ENCODE assay signal across 9 cellular contexts in the genomic region with DNA sequence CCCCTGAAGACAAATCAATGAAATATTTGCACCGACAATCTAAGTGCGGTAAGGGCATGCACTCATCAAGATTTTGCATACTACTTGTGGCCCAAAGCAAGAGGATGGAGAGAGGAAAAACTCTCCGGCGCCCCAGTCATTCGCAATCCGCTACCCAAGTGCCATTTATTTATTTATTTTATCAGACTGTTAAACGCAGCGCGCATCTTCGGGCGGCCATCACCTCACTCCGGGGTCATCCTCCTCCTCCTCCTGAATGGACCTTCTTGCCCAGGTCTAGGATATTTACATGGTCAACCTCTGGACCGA. TPM values are rescaled to one million over a fixed set of nuclear protein-coding genes. Genes with fewer than 3 reads are reported as not detected.
DNase-seq lines count a peak whose midpoint lies in the region; ATAC-seq and TF ChIP-seq lines count a peak whose summit lies in the region.
"Had no signal": no experiment of that assay in that cellular context is flagged by ENCODE, and none has a peak within 500 bp of the region (broad histone marks: within the 10 kb centered on the region; RNA-seq: fewer than 3 reads in every experiment).

No MANE protein-coding gene starts in this region.

- peak overlapping the region in 1 of 5 donors; percentile 62 for H3K27ac ChIP-seq in adrenal gland
- H3K27ac ChIP-seq in CD8-positive, alpha-beta memory T cell (ENCODE audit: low read depth, low read length), result no peak overlapping the region
- H3K27ac ChIP-seq in foreskin keratinocyte, result no peak overlapping the region

- peak overlapping the region in 2 of 7 donors; percentile 57 to 79 for H3K4me3 Mint-ChIP-seq in CD8-positive, alpha-beta memory T cell
- H3K4me3 Mint-ChIP-seq: CD4-positive, CD25-positive, alpha-beta regulatory T cell had no signal

- peaks cover 0 to 4% (median 0%) of the 10 kb centered on the region in 3 donors for H3K36me3 Mint-ChIP-seq in CD8-positive, alpha-beta memory T cell

- CTCF ChIA-PET in CD8-positive, alpha-beta memory T cell (lab: Charles Lee), result no interaction called here

- H3K4me1 ChIP-seq in adrenal gland (replicated peaks in 1 of 2) (no peaks in the 10 kb centered on the region), foreskin keratinocyte (no peaks in the 10 kb centered on the region)
- H3K4me1 ChIP-seq in CD8-positive, alpha-beta memory T cell (ENCODE audit: insufficient read depth, low read length), result no peaks in the 10 kb centered on the region

- DNase-seq in NCI-H1105 treated with DMSO at 0.1 percent for 48 hours (lab: John Stamatoyannopoulos, UW) (peak; percentile 42), NCI-H1105 (lab: John Stamatoyannopoulos, UW) (no peak), adrenal gland (peak in 4 of 7 donors; percentile 7 to 53 (median 16)), inferior parietal cortex (ENCODE audit: extremely low spot score) (peak; percentile 57), superior temporal gyrus (ENCODE audit: extremely low spot score) (peak; percentile 64), NOMO-1 treated with DMSO at 0.1 percent for 48 hours (lab: John Stamatoyannopoulos, UW; ENCODE audit: unreplicated experiment) (no peak), foreskin keratinocyte (no peak)
- no peak for DNase-seq in CD8-positive, alpha-beta memory T cell
- DNase-seq: CD4-positive, CD25-positive, alpha-beta regulatory T cell had no signal

- no peak for ATAC-seq in foreskin keratinocyte

- no peaks in the 10 kb centered on the region for H3K9me3 ChIP-seq in adrenal gland (replicated peaks in 1 of 3)
- no peaks in the 10 kb centered on the region for H3K9me3 ChIP-seq in CD8-positive, alpha-beta memory T cell (ENCODE audit: low read length)

- H3K27me3 Mint-ChIP-seq in CD8-positive, alpha-beta memory T cell, result peaks cover 10 to 11% of the 10 kb centered on the region in 2 donors

- H3K9me3 Mint-ChIP-seq in CD8-positive, alpha-beta memory T cell, result peaks cover 6 to 30% (median 23%) of the 10 kb centered on the region in 5 donors

- H3K36me3 ChIP-seq in adrenal gland (replicated peaks in 1 of 2), result no peaks in the 10 kb centered on the region
- no peaks in the 10 kb centered on the region for H3K36me3 ChIP-seq in CD8-positive, alpha-beta memory T cell (ENCODE audit: insufficient read depth, low read length)

- peak overlapping the region in 2 of 4 donors; percentile 54 to 58 for H3K4me3 ChIP-seq in adrenal gland
- no peak overlapping the region for H3K4me3 ChIP-seq in CD8-positive, alpha-beta memory T cell (ENCODE audit: low read length)

- intact Hi-C loops in adrenal gland (cut with DNase I), result no loop called here

- 1 to 4% (median 3%) methylated on average over 13 of the region's 13 CpGs for WGBS in adrenal gland, 4 donors

- POLR2A ChIA-PET in CD8-positive, alpha-beta memory T cell (lab: Charles Lee), result no interaction called here

- H3K27ac Mint-ChIP-seq in CD8-positive, alpha-beta memory T cell, result no peak overlapping the region

- H3K27me3 ChIP-seq in adrenal gland (no peaks in the 10 kb centered on the region), foreskin keratinocyte (peaks cover 76% of the 10 kb centered on the region)
- no peaks in the 10 kb centered on the region for H3K27me3 ChIP-seq in CD8-positive, alpha-beta memory T cell (ENCODE audit: insufficient read depth, low read length, poor library complexity, severe bottlenecking)

- no peak for TF ChIP-seq POLR2A in adrenal gland (IDR thresholded peaks at IDR 0.05)

- no peak for TF ChIP-seq CTCF in adrenal gland (IDR thresholded peaks at IDR 0.05)
- no peak for TF ChIP-seq CTCF in foreskin keratinocyte (conservative IDR thresholded peaks at IDR 0.05)

- H3K4me1 Mint-ChIP-seq in CD8-positive, alpha-beta memory T cell, result no peaks in the 10 kb centered on the region

RNA-seq across cellular contexts. Expression of a gene that starts 1.2 kb away (rescaled TPM):
- total RNA-seq in adrenal gland (1 to 10 TPM in 7 of 8 donors, under 1 TPM in 1; 0.69 to 5.6 (median 3.1) TPM), foreskin keratinocyte (0.03 and 0.28 TPM in 2 replicates)
- polyA plus RNA-seq in adrenal gland (10 to 100 TPM in 1 of 3 donors, 1 to 10 TPM in 2; 5.7 to 16.6 (median 6.7) TPM), foreskin keratinocyte (0.06 and 0.35 TPM in 2 replicates)
- total RNA-seq in CD8-positive, alpha-beta memory T cell, result under 1 TPM in 1 of 2 experiments, not detected in 1; 0.28 TPM
- not detected for polyA plus RNA-seq in CD8-positive, alpha-beta memory T cell
- polyA plus RNA-seq: CD4-positive, CD25-positive, alpha-beta regulatory T cell had no signal

Comparison
In these comparisons a context has a peak if more than half of its experiments do, and no peak if none do; other contexts are left out.
1. DNase-seq: peak in NCI-H1105 treated with DMSO at 0.1 percent for 48 hours (single experiment), adrenal gland (4 of 7), inferior parietal cortex (single experiment) and superior temporal gyrus (single experiment); none in NCI-H1105 (single experiment), NOMO-1 treated with DMSO at 0.1 percent for 48 hours (single experiment), CD8-positive, alpha-beta memory T cell (0 of 5) and foreskin keratinocyte (0 of 2).